8 cellular contexts compared by ENCODE assay signal in the genomic region with DNA sequence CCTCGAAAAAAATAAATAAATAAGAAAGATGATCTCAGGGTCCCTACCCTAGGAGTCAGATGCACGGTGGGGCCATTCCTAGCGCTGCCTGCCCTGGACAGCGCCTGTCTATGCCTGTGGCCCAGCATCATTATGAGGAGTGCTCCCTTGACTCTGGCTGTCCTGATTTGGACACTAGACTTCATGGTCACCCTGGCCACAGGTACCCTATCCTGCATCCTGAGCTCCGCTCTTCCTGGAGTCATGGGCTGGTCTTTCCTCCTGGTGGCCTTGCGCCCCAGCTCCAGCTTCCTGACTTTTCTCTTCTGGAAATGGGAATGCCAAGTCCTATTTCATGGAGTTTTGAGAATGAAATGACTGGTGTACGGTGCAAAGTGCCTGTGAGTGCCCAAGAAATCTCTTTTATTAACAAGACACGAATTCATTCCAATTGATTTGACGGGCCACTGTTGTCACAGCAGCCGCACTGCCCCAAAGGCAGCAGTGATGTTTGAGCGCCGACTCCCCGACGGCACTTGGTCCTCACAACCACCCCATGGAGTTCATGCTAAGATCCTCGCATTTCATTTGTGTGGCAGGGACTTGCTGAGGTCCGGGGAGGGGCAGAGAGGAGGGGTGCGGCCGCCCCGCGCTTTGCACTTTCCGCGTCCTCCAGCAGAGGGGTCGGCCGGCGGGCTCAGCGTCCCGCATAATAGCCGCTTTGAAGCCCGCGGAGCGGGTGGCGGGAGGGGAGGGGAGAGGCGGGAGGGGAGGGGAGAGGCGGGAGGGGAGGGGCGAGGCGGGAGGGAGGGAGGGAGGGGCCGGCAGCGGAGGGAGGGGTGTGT. TPM values are rescaled to one million over a fixed set of nuclear protein-coding genes. Genes with fewer than 3 reads are reported as not detected.
DNase-seq lines count a peak whose midpoint lies in the region; ATAC-seq lines count a peak whose summit lies in the region.

No MANE protein-coding gene starts in this region.

- H3K27ac Mint-ChIP-seq in dendritic cell treated with granulocyte-macrophage colony-stimulating factor and Interleukin-4, amounts not matched to agents 40 ng/mL and 50 ng/mL, for 4 days, result no peak overlapping the region

- H3K27me3 Mint-ChIP-seq in dendritic cell treated with granulocyte-macrophage colony-stimulating factor and Interleukin-4, amounts not matched to agents 40 ng/mL and 50 ng/mL, for 4 days, result peaks cover 44% of the 10 kb centered on the region

- WGBS in mesendoderm (ENCODE audit: extremely low coverage, insufficient coverage, low lambda C conversion rate), result no CpG with 5 or more reads among the region's 38 CpGs

- peaks cover 5% of the 10 kb centered on the region for H3K79me1 ChIP-seq in mesendoderm (ENCODE audit: low read length)

- peaks cover 4% of the 10 kb centered on the region for H3K4me1 Mint-ChIP-seq in dendritic cell treated with granulocyte-macrophage colony-stimulating factor and Interleukin-4, amounts not matched to agents 40 ng/mL and 50 ng/mL, for 4 days (ENCODE audit: low read depth)

- H3K79me2 ChIP-seq in mesendoderm (ENCODE audit: control insufficient read depth, insufficient read depth, low read length), result no peaks in the 10 kb centered on the region

- peak overlapping the region; percentile 64 for H3K4me2 ChIP-seq in mesendoderm (ENCODE audit: low read length)

- no peaks in the 10 kb centered on the region for H3K9me3 Mint-ChIP-seq in dendritic cell treated with granulocyte-macrophage colony-stimulating factor and Interleukin-4, amounts not matched to agents 40 ng/mL and 50 ng/mL, for 4 days

- no peak overlapping the region for H3K18ac ChIP-seq in mesendoderm (ENCODE audit: low read length)

- peak overlapping the region; percentile 36 for H3K4me3 Mint-ChIP-seq in dendritic cell treated with granulocyte-macrophage colony-stimulating factor and Interleukin-4, amounts not matched to agents 40 ng/mL and 50 ng/mL, for 4 days

- peak overlapping the region; percentile 18 for H3K9ac ChIP-seq in mesendoderm (ENCODE audit: low read length)

- peak overlapping the region; percentile 59 for H3K56ac ChIP-seq in mesendoderm (ENCODE audit: low read length)

- H3K27me3 ChIP-seq in mesendoderm (ENCODE audit: insufficient read depth, low read length, poor library complexity), result no peaks in the 10 kb centered on the region

- H4K8ac ChIP-seq in mesendoderm (ENCODE audit: low read depth, low read length), result no peak overlapping the region

- no peak overlapping the region for H2BK120ac ChIP-seq in mesendoderm (ENCODE audit: low read depth, low read length)

- H2BK15ac ChIP-seq in mesendoderm (replicated peaks; ENCODE audit: low read depth), result no peak overlapping the region

- no peak for ATAC-seq in HG03025 (IDR thresholded peaks at IDR 0.05; ENCODE audit: low FRiP score, unreplicated experiment)

- no peak overlapping the region for H4K5ac ChIP-seq in mesendoderm (ENCODE audit: low read length)

- H3K27ac ChIP-seq in mesendoderm (ENCODE audit: low read depth, low read length) (no peak overlapping the region), temporal lobe (ENCODE audit: low read depth, low read length) (peak overlapping the region; percentile 95)

- H3K23ac ChIP-seq in mesendoderm (ENCODE audit: low read length), result peak overlapping the region; percentile 66

- no peak overlapping the region for H2BK5ac ChIP-seq in mesendoderm (ENCODE audit: low read length)

- H3K4me1 ChIP-seq in mesendoderm (ENCODE audit: control insufficient read depth, low read depth, low read length), result peaks cover 12% of the 10 kb centered on the region

- H3K4ac ChIP-seq in mesendoderm (ENCODE audit: low read depth, low read length), result no peak overlapping the region

- H2AK5ac ChIP-seq in mesendoderm (ENCODE audit: low read length), result no peak overlapping the region

- no peak overlapping the region for H3K4me3 ChIP-seq in mesendoderm (ENCODE audit: low read length)

- peaks cover 2% of the 10 kb centered on the region for H3K36me3 ChIP-seq in mesendoderm (ENCODE audit: control insufficient read depth, insufficient read depth, low read length)

- intact Hi-C loops in dendritic cell treated with granulocyte-macrophage colony-stimulating factor and Interleukin-4, amounts not matched to agents 40 ng/mL and 50 ng/mL, for 4 days (cut with micrococcal nuclease), result no loop called here

- no peaks in the 10 kb centered on the region for H3K36me3 Mint-ChIP-seq in dendritic cell treated with granulocyte-macrophage colony-stimulating factor and Interleukin-4, amounts not matched to agents 40 ng/mL and 50 ng/mL, for 4 days (ENCODE audit: low read depth)

- peak; percentile 59 for DNase-seq in activated CD8-positive, alpha-beta memory T cell treated with anti-CD3 and anti-CD28 coated beads for 24 hours
- no peak for DNase-seq in activated CD8-positive, alpha-beta memory T cell treated with anti-CD3 and anti-CD28 coated beads, Interleukin-2, amount 50 U/mL, for 4 hours
- peak; percentile 63 for DNase-seq in SK-N-DZ (ENCODE audit: low spot score)
- DNase-seq in mesendoderm, result peak; percentile 92
- DNase-seq in ureter (ENCODE audit: low spot score), result no peak

RNA-seq across cellular contexts. Expression of a gene that starts 0.5 kb away (rescaled TPM):
- 19.6 and 20.7 TPM in 2 replicates for polyA plus RNA-seq in SK-N-DZ (2014; cell fraction: cytosol; rRNA removed)
- polyA plus RNA-seq in SK-N-DZ (2014; cell fraction: nucleus; rRNA removed), result 12.8 and 13.3 TPM in 2 replicates
- 68.2 TPM for polyA plus RNA-seq in mesendoderm (2013, experiment 1 of 2)
- 71.4 TPM for polyA plus RNA-seq in mesendoderm (2013, experiment 2 of 2)
- 14.0 TPM for total RNA-seq in temporal lobe
- total RNA-seq in ureter, result 13.2 TPM

RNA-seq across cellular contexts. Expression of a gene that starts 29.5 kb away (rescaled TPM):
- 17.7 and 27.3 TPM in 2 replicates for polyA plus RNA-seq in SK-N-DZ (2014; cell fraction: cytosol; rRNA removed)
- polyA plus RNA-seq in SK-N-DZ (2014; cell fraction: nucleus; rRNA removed), result 18.5 and 41.9 TPM in 2 replicates
- polyA plus RNA-seq in mesendoderm (2013, experiment 1 of 2), result 19.6 TPM
- 18.6 TPM for polyA plus RNA-seq in mesendoderm (2013, experiment 2 of 2)
- total RNA-seq in temporal lobe (14.8 TPM), ureter (83.3 TPM)

Comparison
In these comparisons a context has a peak if more than half of its experiments do, and no peak if none do; other contexts are left out.
1. DNase-seq: peak in activated CD8-positive, alpha-beta memory T cell treated with anti-CD3 and anti-CD28 coated beads for 24 hours (single experiment), SK-N-DZ (single experiment) and mesendoderm (single experiment); none in activated CD8-positive, alpha-beta memory T cell treated with anti-CD3 and anti-CD28 coated beads, Interleukin-2, amount 50 U/mL, for 4 hours (single experiment) and ureter (single experiment).